ENCODE assay signal across 1 cellular context in the genomic region with DNA sequence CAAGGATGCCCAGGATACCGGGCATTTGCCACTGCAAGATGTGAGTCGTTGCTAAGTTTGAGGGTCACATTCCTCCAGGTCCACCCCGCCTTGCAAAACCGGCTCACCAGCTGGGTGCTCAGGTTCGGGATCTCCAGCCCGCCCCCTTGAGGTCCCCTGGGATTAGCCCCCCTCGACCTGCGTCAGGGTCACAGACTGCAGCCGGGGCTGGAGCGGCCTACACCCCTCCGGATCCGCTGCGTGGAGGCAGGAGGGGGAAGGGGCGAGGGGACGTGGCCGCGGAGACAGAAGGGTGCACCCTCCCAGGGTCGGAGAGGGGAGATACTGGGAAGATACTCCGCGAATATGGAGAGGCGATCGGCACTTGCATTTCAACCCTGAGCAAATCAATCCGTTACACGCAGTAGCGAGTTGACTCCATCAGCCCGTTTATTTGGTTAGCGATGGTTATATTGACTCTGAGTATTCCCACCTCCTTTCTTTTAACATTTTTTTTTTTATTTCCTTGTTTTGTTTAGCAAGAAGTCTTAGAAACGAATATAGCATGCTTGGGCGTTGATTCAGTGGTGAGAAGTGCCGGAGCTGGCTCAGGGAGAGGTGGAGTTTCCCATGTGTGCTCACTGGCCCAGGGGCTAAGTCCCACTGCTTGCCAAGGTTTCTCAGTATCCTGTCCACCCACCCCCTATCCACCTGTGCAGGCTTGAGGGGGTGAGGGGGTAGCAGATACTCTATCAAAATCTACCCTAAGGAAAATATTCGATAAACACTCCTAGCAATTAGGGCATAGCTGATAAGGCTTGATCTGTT.
TF ChIP-seq lines count a peak whose summit lies in the region.

No MANE protein-coding gene starts in this region.

TF ChIP-seq in HepG2, 621 proteins besides CTCF, POLR2A, EP300 and RAD21 (continued from another document and continues in another):
- TF ChIP-seq, protein P1, sequence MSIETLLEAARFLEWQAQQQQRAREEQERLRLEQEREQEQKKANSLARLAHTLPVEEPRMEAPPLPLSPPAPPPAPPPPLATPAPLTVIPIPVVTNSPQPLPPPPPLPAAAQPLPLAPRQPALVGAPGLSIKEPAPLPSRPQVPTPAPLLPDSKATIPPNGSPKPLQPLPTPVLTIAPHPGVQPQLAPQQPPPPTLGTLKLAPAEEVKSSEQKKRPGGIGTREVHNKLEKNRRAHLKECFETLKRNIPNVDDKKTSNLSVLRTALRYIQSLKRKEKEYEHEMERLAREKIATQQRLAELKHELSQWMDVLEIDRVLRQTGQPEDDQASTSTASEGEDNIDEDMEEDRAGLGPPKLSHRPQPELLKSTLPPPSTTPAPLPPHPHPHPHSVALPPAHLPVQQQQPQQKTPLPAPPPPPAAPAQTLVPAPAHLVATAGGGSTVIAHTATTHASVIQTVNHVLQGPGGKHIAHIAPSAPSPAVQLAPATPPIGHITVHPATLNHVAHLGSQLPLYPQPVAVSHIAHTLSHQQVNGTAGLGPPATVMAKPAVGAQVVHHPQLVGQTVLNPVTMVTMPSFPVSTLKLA (IDR thresholded peaks at IDR 0.05), result no peak
- TF ChIP-seq FIP1L1 (IDR thresholded peaks at IDR 0.05; ENCODE audit: borderline replicate concordance, insufficient read depth, low read depth, low read length) (no peak), ZNF672 (CRISPR knock-in tag; IDR thresholded peaks at IDR 0.05) (no peak), ZNF790 (CRISPR knock-in tag; IDR thresholded peaks at IDR 0.05; ENCODE audit: borderline replicate concordance) (no peak), EHMT2 (IDR thresholded peaks at IDR 0.05; ENCODE audit: borderline replicate concordance, low read depth, low read length) (no peak), PRMT3 (CRISPR knock-in tag; IDR thresholded peaks at IDR 0.05; ENCODE audit: borderline replicate concordance, low read depth) (no peak), MIER2 (CRISPR knock-in tag; IDR thresholded peaks at IDR 0.05) (no peak), ZNF737 (CRISPR knock-in tag; IDR thresholded peaks at IDR 0.05; ENCODE audit: borderline replicate concordance) (no peak), ARHGAP35 (CRISPR knock-in tag; IDR thresholded peaks at IDR 0.05; ENCODE audit: borderline replicate concordance) (no peak), NR2F2 (IDR thresholded peaks at IDR 0.05; ENCODE audit: borderline replicate concordance, low read depth) (no peak), ZNF564 (CRISPR knock-in tag; IDR thresholded peaks at IDR 0.05) (no peak), TMF1 (CRISPR knock-in tag; IDR thresholded peaks at IDR 0.05; ENCODE audit: low read depth) (no peak), RBFOX2 (IDR thresholded peaks at IDR 0.05; ENCODE audit: low read depth, low read length) (0 out of 2 replicates have a peak, but pooled peaks have one; percentile 13), PTBP1 (IDR thresholded peaks at IDR 0.05; ENCODE audit: low read depth, low read length, poor library complexity, severe bottlenecking) (no peak), PHF21A (CRISPR knock-in tag; IDR thresholded peaks at IDR 0.05) (no peak), ZFY (CRISPR knock-in tag; IDR thresholded peaks at IDR 0.05) (peak; percentile 56; the same call in 1 of the 2 replicates), ZNF75D (CRISPR knock-in tag; IDR thresholded peaks at IDR 0.05; ENCODE audit: borderline replicate concordance) (no peak), FOXC1 (CRISPR knock-in tag; IDR thresholded peaks at IDR 0.05; ENCODE audit: borderline replicate concordance) (0 out of 2 replicates have a peak, but pooled peaks have one; percentile 51), ZBTB7A (CRISPR knock-in tag; IDR thresholded peaks at IDR 0.05) (peak; percentile 79), ZNF607 (CRISPR knock-in tag; IDR thresholded peaks at IDR 0.05; ENCODE audit: borderline replicate concordance) (0 out of 2 replicates have a peak, but pooled peaks have one; percentile 39), MYC (CRISPR knock-in tag; IDR thresholded peaks at IDR 0.05; ENCODE audit: borderline replicate concordance) (no peak; the same call in 1 of the 2 replicates), NCOR1 (IDR thresholded peaks at IDR 0.05; ENCODE audit: borderline replicate concordance, low read length) (no peak), MEIS2 (CRISPR knock-in tag; IDR thresholded peaks at IDR 0.05) (no peak), REL (CRISPR knock-in tag; conservative IDR thresholded peaks at IDR 0.05) (no peak; the same call in 1 of the 2 replicates)
- TF ChIP-seq, protein P2, sequence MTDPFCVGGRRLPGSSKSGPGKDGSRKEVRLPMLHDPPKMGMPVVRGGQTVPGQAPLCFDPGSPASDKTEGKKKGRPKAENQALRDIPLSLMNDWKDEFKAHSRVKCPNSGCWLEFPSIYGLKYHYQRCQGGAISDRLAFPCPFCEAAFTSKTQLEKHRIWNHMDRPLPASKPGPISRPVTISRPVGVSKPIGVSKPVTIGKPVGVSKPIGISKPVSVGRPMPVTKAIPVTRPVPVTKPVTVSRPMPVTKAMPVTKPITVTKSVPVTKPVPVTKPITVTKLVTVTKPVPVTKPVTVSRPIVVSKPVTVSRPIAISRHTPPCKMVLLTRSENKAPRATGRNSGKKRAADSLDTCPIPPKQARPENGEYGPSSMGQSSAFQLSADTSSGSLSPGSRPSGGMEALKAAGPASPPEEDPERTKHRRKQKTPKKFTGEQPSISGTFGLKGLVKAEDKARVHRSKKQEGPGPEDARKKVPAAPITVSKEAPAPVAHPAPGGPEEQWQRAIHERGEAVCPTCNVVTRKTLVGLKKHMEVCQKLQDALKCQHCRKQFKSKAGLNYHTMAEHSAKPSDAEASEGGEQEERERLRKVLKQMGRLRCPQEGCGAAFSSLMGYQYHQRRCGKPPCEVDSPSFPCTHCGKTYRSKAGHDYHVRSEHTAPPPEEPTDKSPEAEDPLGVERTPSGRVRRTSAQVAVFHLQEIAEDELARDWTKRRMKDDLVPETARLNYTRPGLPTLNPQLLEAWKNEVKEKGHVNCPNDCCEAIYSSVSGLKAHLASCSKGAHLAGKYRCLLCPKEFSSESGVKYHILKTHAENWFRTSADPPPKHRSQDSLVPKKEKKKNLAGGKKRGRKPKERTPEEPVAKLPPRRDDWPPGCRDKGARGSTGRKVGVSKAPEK (CRISPR knock-in tag; IDR thresholded peaks at IDR 0.05; ENCODE audit: borderline replicate concordance), result peak; percentile 16; the same call in 1 of the 2 replicates
- TF ChIP-seq, protein P3, sequence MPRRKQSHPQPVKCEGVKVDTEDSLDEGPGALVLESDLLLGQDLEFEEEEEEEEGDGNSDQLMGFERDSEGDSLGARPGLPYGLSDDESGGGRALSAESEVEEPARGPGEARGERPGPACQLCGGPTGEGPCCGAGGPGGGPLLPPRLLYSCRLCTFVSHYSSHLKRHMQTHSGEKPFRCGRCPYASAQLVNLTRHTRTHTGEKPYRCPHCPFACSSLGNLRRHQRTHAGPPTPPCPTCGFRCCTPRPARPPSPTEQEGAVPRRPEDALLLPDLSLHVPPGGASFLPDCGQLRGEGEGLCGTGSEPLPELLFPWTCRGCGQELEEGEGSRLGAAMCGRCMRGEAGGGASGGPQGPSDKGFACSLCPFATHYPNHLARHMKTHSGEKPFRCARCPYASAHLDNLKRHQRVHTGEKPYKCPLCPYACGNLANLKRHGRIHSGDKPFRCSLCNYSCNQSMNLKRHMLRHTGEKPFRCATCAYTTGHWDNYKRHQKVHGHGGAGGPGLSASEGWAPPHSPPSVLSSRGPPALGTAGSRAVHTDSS (CRISPR knock-in tag; conservative IDR thresholded peaks at IDR 0.05), result no peak
- TF ChIP-seq, protein P4, sequence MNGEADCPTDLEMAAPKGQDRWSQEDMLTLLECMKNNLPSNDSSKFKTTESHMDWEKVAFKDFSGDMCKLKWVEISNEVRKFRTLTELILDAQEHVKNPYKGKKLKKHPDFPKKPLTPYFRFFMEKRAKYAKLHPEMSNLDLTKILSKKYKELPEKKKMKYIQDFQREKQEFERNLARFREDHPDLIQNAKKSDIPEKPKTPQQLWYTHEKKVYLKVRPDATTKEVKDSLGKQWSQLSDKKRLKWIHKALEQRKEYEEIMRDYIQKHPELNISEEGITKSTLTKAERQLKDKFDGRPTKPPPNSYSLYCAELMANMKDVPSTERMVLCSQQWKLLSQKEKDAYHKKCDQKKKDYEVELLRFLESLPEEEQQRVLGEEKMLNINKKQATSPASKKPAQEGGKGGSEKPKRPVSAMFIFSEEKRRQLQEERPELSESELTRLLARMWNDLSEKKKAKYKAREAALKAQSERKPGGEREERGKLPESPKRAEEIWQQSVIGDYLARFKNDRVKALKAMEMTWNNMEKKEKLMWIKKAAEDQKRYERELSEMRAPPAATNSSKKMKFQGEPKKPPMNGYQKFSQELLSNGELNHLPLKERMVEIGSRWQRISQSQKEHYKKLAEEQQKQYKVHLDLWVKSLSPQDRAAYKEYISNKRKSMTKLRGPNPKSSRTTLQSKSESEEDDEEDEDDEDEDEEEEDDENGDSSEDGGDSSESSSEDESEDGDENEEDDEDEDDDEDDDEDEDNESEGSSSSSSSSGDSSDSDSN (CRISPR knock-in tag; IDR thresholded peaks at IDR 0.05), result peak; percentile 22; the same call in 1 of the 2 replicates
- TF ChIP-seq, protein P5, sequence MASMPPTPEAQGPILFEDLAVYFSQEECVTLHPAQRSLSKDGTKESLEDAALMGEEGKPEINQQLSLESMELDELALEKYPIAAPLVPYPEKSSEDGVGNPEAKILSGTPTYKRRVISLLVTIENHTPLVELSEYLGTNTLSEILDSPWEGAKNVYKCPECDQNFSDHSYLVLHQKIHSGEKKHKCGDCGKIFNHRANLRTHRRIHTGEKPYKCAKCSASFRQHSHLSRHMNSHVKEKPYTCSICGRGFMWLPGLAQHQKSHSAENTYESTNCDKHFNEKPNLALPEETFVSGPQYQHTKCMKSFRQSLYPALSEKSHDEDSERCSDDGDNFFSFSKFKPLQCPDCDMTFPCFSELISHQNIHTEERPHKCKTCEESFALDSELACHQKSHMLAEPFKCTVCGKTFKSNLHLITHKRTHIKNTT (CRISPR knock-in tag; IDR thresholded peaks at IDR 0.05), result no peak
- TF ChIP-seq, protein P6, sequence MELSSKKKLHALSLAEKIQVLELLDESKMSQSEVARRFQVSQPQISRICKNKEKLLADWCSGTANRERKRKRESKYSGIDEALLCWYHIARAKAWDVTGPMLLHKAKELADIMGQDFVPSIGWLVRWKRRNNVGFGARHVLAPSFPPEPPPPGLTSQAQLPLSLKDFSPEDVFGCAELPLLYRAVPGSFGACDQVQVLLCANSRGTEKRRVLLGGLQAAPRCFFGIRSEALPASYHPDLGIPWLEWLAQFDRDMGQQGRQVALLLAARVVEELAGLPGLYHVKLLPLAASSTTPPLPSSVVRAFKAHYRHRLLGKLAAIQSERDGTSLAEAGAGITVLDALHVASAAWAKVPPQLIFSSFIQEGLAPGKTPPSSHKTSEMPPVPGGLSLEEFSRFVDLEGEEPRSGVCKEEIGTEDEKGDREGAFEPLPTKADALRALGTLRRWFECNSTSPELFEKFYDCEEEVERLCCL (CRISPR knock-in tag; IDR thresholded peaks at IDR 0.05; ENCODE audit: borderline replicate concordance), result no peak
- TF ChIP-seq, protein P7, sequence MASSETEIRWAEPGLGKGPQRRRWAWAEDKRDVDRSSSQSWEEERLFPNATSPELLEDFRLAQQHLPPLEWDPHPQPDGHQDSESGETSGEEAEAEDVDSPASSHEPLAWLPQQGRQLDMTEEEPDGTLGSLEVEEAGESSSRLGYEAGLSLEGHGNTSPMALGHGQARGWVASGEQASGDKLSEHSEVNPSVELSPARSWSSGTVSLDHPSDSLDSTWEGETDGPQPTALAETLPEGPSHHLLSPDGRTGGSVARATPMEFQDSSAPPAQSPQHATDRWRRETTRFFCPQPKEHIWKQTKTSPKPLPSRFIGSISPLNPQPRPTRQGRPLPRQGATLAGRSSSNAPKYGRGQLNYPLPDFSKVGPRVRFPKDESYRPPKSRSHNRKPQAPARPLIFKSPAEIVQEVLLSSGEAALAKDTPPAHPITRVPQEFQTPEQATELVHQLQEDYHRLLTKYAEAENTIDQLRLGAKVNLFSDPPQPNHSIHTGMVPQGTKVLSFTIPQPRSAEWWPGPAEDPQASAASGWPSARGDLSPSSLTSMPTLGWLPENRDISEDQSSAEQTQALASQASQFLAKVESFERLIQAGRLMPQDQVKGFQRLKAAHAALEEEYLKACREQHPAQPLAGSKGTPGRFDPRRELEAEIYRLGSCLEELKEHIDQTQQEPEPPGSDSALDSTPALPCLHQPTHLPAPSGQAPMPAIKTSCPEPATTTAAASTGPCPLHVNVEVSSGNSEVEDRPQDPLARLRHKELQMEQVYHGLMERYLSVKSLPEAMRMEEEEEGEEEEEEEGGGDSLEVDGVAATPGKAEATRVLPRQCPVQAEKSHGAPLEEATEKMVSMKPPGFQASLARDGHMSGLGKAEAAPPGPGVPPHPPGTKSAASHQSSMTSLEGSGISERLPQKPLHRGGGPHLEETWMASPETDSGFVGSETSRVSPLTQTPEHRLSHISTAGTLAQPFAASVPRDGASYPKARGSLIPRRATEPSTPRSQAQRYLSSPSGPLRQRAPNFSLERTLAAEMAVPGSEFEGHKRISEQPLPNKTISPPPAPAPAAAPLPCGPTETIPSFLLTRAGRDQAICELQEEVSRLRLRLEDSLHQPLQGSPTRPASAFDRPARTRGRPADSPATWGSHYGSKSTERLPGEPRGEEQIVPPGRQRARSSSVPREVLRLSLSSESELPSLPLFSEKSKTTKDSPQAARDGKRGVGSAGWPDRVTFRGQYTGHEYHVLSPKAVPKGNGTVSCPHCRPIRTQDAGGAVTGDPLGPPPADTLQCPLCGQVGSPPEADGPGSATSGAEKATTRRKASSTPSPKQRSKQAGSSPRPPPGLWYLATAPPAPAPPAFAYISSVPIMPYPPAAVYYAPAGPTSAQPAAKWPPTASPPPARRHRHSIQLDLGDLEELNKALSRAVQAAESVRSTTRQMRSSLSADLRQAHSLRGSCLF (CRISPR knock-in tag; IDR thresholded peaks at IDR 0.05; ENCODE audit: borderline replicate concordance), result no peak
- TF ChIP-seq, protein P8, sequence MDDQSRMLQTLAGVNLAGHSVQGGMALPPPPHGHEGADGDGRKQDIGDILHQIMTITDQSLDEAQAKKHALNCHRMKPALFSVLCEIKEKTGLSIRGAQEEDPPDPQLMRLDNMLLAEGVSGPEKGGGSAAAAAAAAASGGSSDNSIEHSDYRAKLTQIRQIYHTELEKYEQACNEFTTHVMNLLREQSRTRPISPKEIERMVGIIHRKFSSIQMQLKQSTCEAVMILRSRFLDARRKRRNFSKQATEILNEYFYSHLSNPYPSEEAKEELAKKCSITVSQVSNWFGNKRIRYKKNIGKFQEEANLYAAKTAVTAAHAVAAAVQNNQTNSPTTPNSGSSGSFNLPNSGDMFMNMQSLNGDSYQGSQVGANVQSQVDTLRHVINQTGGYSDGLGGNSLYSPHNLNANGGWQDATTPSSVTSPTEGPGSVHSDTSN (CRISPR knock-in tag; IDR thresholded peaks at IDR 0.05; ENCODE audit: borderline replicate concordance), result no peak
